In genomic region chr1:101098907-101099306, GRCh38 we compare ENCODE assay signal across 28 cellular contexts.
"Had no signal": no experiment of that assay in that cellular context is flagged by ENCODE, and none has a peak within 500 bp of the region (broad histone marks: within the 10 kb centered on the region; RNA-seq: fewer than 3 reads in every experiment).

No MANE protein-coding gene starts in this region.

- H3K27ac ChIP-seq: ascending aorta, breast epithelium, cardiac muscle cell, colonic mucosa had no signal

- DNase-seq: activated CD4-positive, alpha-beta memory T cell treated with anti-CD3 and anti-CD28 coated beads, Interleukin-2, amount 10 ng/mL, durations not matched to agents 7 days and 5 days; activated CD4-positive, alpha-beta T cell treated with anti-CD3 and anti-CD28 coated beads for 1 hour; activated CD4-positive, alpha-beta T cell treated with anti-CD3 and anti-CD28 coated beads for 4 hours; activated CD4-positive, alpha-beta T cell treated with anti-CD3 and anti-CD28 coated beads, Interleukin-2, amount 10 ng/mL, durations not matched to agents 7 days and 5 days; activated CD4-positive, alpha-beta T cell treated with anti-CD3 and anti-CD28 coated beads, Interleukin-2, amount 50 U/mL, for 4 hours; activated CD4-positive, CD25-positive, alpha-beta regulatory T cell; activated CD8-positive, alpha-beta memory T cell treated with anti-CD3 and anti-CD28 coated beads, Interleukin-2, amount 50 U/mL, for 48 hours; activated gamma-delta T cell; activated naive CD4-positive, alpha-beta T cell; activated naive CD4-positive, alpha-beta T cell treated with anti-CD3 and anti-CD28 coated beads, Interleukin-2, amount 10 ng/mL, durations not matched to agents 7 days and 5 days; activated naive CD8-positive, alpha-beta T cell treated with anti-CD3 and anti-CD28 coated beads, Interleukin-2, amount 10 ng/mL, durations not matched to agents 7 days and 5 days; activated T-cell treated with anti-CD3 and anti-CD28 coated beads for 4 hours; activated T-cell treated with anti-CD3 and anti-CD28 coated beads, Interleukin-2, amount 50 U/mL, for 24 hours; activated T-cell treated with anti-CD3 and anti-CD28 coated beads, Interleukin-2, amount 50 U/mL, for 72 hours; central memory CD4-positive, alpha-beta T cell; cerebellar nuclear complex; colonic mucosa; effector memory CD4-positive, alpha-beta T cell; endodermal cell; foreskin fibroblast; head of caudate nucleus; T-helper 2 cell had no signal

- H3K4me3 Mint-ChIP-seq: activated CD4-positive, alpha-beta memory T cell treated with anti-CD3 and anti-CD28 coated beads, Interleukin-2, amount 10 ng/mL, durations not matched to agents 7 days and 5 days; activated CD4-positive, alpha-beta T cell treated with anti-CD3 and anti-CD28 coated beads, Interleukin-2, amount 10 ng/mL, durations not matched to agents 7 days and 5 days; activated naive CD4-positive, alpha-beta T cell treated with anti-CD3 and anti-CD28 coated beads, Interleukin-2, amount 10 ng/mL, durations not matched to agents 7 days and 5 days; activated naive CD8-positive, alpha-beta T cell treated with anti-CD3 and anti-CD28 coated beads, Interleukin-2, amount 10 ng/mL, durations not matched to agents 7 days and 5 days; activated T-cell treated with anti-CD3 and anti-CD28 coated beads, Interleukin-2, amount 50 U/mL, for 24 hours; activated T-cell treated with anti-CD3 and anti-CD28 coated beads, Interleukin-2, amount 50 U/mL, for 72 hours; brain; endodermal cell had no signal

- H3K27me3 ChIP-seq: ascending aorta, breast epithelium, cardiac muscle cell, colonic mucosa had no signal

- ATAC-seq: activated naive CD4-positive, alpha-beta T cell treated with anti-CD3 and anti-CD28 coated beads, Interleukin-2, amount 50 U/mL, for 72 hours; activated T-cell treated with anti-CD3 and anti-CD28 coated beads, Interleukin-2, amount 50 U/mL, for 72 hours; esophagus mucosa had no signal

- H3K9me3 ChIP-seq: ascending aorta, breast epithelium, colonic mucosa had no signal

- H3K36me3 Mint-ChIP-seq: brain had no signal

- H3K9me3 Mint-ChIP-seq: activated T-cell treated with anti-CD3 and anti-CD28 coated beads, Interleukin-2, amount 50 U/mL, for 24 hours had no signal

- H3K4me1 Mint-ChIP-seq: endodermal cell had no signal

- H3K27me3 Mint-ChIP-seq: activated CD4-positive, alpha-beta T cell treated with anti-CD3 and anti-CD28 coated beads, Interleukin-2, amount 10 ng/mL, durations not matched to agents 7 days and 5 days; activated naive CD4-positive, alpha-beta T cell treated with anti-CD3 and anti-CD28 coated beads, Interleukin-2, amount 10 ng/mL, durations not matched to agents 7 days and 5 days; activated naive CD8-positive, alpha-beta T cell treated with anti-CD3 and anti-CD28 coated beads, Interleukin-2, amount 10 ng/mL, durations not matched to agents 7 days and 5 days; activated T-cell treated with anti-CD3 and anti-CD28 coated beads, Interleukin-2, amount 50 U/mL, for 24 hours; brain had no signal

- H3K27ac Mint-ChIP-seq: activated CD4-positive, alpha-beta memory T cell treated with anti-CD3 and anti-CD28 coated beads, Interleukin-2, amount 10 ng/mL, durations not matched to agents 7 days and 5 days; activated CD4-positive, alpha-beta T cell treated with anti-CD3 and anti-CD28 coated beads, Interleukin-2, amount 10 ng/mL, durations not matched to agents 7 days and 5 days; activated naive CD4-positive, alpha-beta T cell treated with anti-CD3 and anti-CD28 coated beads, Interleukin-2, amount 10 ng/mL, durations not matched to agents 7 days and 5 days; activated naive CD4-positive, alpha-beta T cell treated with anti-CD3 and anti-CD28 coated beads, Interleukin-2, amount 50 U/mL, for 72 hours; activated naive CD8-positive, alpha-beta T cell treated with anti-CD3 and anti-CD28 coated beads, Interleukin-2, amount 10 ng/mL, durations not matched to agents 7 days and 5 days; activated T-cell treated with anti-CD3 and anti-CD28 coated beads, Interleukin-2, amount 50 U/mL, for 24 hours; activated T-cell treated with anti-CD3 and anti-CD28 coated beads, Interleukin-2, amount 50 U/mL, for 72 hours; brain; endodermal cell had no signal

- H3K36me3 ChIP-seq: ascending aorta, breast epithelium, cardiac muscle cell, colonic mucosa had no signal

- H3K4me3 ChIP-seq: ascending aorta, breast epithelium, cardiac muscle cell, colonic mucosa had no signal

- H3K4me1 ChIP-seq: ascending aorta, breast epithelium, colonic mucosa had no signal
